Comparison of ENCODE assay signal across 17 cellular contexts in genomic region chr13:41107584-41108014, GRCh38.
"Had no signal": no experiment of that assay in that cellular context is flagged by ENCODE, and none has a peak within 500 bp of the region (broad histone marks: within the 10 kb centered on the region; RNA-seq: fewer than 3 reads in every experiment).

No MANE protein-coding gene starts in this region.

- H3K36me3 ChIP-seq: esophagus muscularis mucosa, lower lobe of right lung, upper lobe of left lung had no signal

- H3K27ac ChIP-seq: dorsolateral prefrontal cortex, esophagus muscularis mucosa, lower lobe of right lung, upper lobe of left lung had no signal

- H3K27me3 ChIP-seq: dorsolateral prefrontal cortex, esophagus muscularis mucosa, upper lobe of left lung had no signal

- H3K36me3 Mint-ChIP-seq: activated naive CD8-positive, alpha-beta T cell treated with anti-CD3 and anti-CD28 coated beads, Interleukin-2, amount 10 ng/mL, durations not matched to agents 7 days and 5 days; naive thymus-derived CD8-positive, alpha-beta T cell had no signal

- H3K9me3 Mint-ChIP-seq: activated CD4-positive, alpha-beta memory T cell treated with anti-CD3 and anti-CD28 coated beads, Interleukin-2, amount 10 ng/mL, durations not matched to agents 7 days and 5 days; activated naive CD8-positive, alpha-beta T cell treated with anti-CD3 and anti-CD28 coated beads, Interleukin-2, amount 10 ng/mL, durations not matched to agents 7 days and 5 days; naive thymus-derived CD8-positive, alpha-beta T cell had no signal

- FAIRE-seq: bronchial epithelial cell had no signal

- H3K27me3 Mint-ChIP-seq: activated CD4-positive, alpha-beta memory T cell treated with anti-CD3 and anti-CD28 coated beads, Interleukin-2, amount 10 ng/mL, durations not matched to agents 7 days and 5 days; activated naive CD8-positive, alpha-beta T cell treated with anti-CD3 and anti-CD28 coated beads, Interleukin-2, amount 10 ng/mL, durations not matched to agents 7 days and 5 days; naive thymus-derived CD8-positive, alpha-beta T cell had no signal

- DNase-seq: activated CD4-positive, alpha-beta memory T cell treated with anti-CD3 and anti-CD28 coated beads, Interleukin-2, amount 10 ng/mL, durations not matched to agents 7 days and 5 days; activated gamma-delta T cell; activated naive CD8-positive, alpha-beta T cell treated with anti-CD3 and anti-CD28 coated beads, Interleukin-2, amount 10 ng/mL, durations not matched to agents 7 days and 5 days; activated T-cell treated with anti-CD3 and anti-CD28 coated beads, Interleukin-2, amount 50 U/mL, for 48 hours; aorta; dorsolateral prefrontal cortex; head of caudate nucleus; left cardiac atrium; lower lobe of right lung; naive thymus-derived CD8-positive, alpha-beta T cell; occipital lobe; stimulated activated CD4-positive, alpha-beta T cell treated with anti-CD3 and anti-CD28 coated beads, Interleukin-12 subunit alpha, Interleukin-12 subunit beta, amount 100 ng/mL, for 4 hours; stimulated activated naive CD4-positive, alpha-beta T cell; T-helper 9 cell had no signal

- H3K4me1 ChIP-seq: esophagus muscularis mucosa, lower lobe of right lung, upper lobe of left lung had no signal

- H3K4me3 Mint-ChIP-seq: activated CD4-positive, alpha-beta memory T cell treated with anti-CD3 and anti-CD28 coated beads, Interleukin-2, amount 10 ng/mL, durations not matched to agents 7 days and 5 days; activated naive CD8-positive, alpha-beta T cell treated with anti-CD3 and anti-CD28 coated beads, Interleukin-2, amount 10 ng/mL, durations not matched to agents 7 days and 5 days; naive thymus-derived CD8-positive, alpha-beta T cell had no signal

- H3K9me3 ChIP-seq: lower lobe of right lung, upper lobe of left lung had no signal

- H3K27ac Mint-ChIP-seq: activated CD4-positive, alpha-beta memory T cell treated with anti-CD3 and anti-CD28 coated beads, Interleukin-2, amount 10 ng/mL, durations not matched to agents 7 days and 5 days; activated naive CD8-positive, alpha-beta T cell treated with anti-CD3 and anti-CD28 coated beads, Interleukin-2, amount 10 ng/mL, durations not matched to agents 7 days and 5 days had no signal

- ATAC-seq: left cardiac atrium; lower lobe of right lung; naive thymus-derived CD8-positive, alpha-beta T cell had no signal

- H3K4me1 Mint-ChIP-seq: activated CD4-positive, alpha-beta memory T cell treated with anti-CD3 and anti-CD28 coated beads, Interleukin-2, amount 10 ng/mL, durations not matched to agents 7 days and 5 days; activated naive CD8-positive, alpha-beta T cell treated with anti-CD3 and anti-CD28 coated beads, Interleukin-2, amount 10 ng/mL, durations not matched to agents 7 days and 5 days had no signal

- H3K4me3 ChIP-seq: dorsolateral prefrontal cortex, esophagus muscularis mucosa, lower lobe of right lung, upper lobe of left lung had no signal
